In the genomic region with DNA sequence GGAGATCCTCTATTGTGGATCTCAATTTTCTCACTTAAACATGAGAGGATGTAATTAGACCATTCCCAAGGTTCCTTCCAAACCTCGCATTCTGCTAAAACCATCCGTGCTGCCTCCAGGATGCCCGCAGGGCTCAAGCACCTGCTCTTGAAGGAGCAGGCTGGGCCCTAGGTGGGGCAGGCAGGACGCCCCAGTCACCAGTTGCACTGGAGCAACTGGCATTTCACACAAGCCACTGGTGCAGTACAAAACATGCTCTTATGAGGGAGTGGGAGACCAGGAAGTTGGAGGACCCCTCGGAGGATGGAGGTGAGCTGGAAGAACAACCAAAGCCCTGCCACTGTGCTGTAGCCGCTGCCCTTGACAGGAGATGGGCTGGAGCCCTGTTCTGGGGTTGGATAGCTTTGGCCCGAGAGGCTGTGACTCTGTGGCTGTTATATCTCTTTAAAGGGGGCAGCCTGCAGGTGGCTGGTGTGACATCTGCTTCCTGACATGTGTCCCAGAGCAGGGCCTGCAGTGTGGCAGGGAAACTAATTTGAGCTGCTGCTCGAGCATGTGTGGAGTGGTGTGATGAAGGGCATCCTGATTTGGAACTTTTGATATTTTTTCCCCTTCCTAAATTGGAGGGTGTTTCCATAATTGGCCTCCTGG, we compare ENCODE assay signal across 18 cellular contexts.
"Had no signal": no experiment of that assay in that cellular context is flagged by ENCODE, and none has a peak within 500 bp of the region (broad histone marks: within the 10 kb centered on the region; RNA-seq: fewer than 3 reads in every experiment).

No MANE protein-coding gene starts in this region.

- H3K9me3 Mint-ChIP-seq: activated B cell treated with CpG ODN at 0.5 μM for 24 hours; activated T-helper 17 cell treated with anti-CD3 and anti-CD28 coated beads, Interleukin-2, amount 50 U/mL, for 72 hours; endodermal cell; mesothelial cell of epicardium; naive thymus-derived CD8-positive, alpha-beta T cell; type B pancreatic cell had no signal

- DNase-seq: activated B cell treated with CpG ODN at 0.5 μM for 24 hours; activated CD4-positive, alpha-beta T cell treated with anti-CD3 and anti-CD28 coated beads for 4 hours; activated CD4-positive, alpha-beta T cell treated with anti-CD3 and anti-CD28 coated beads, Interleukin-2, amount 50 U/mL, for 48 hours; activated naive CD4-positive, alpha-beta T cell treated with Interleukin-2 at 50 U/mL for 16 hours; cerebellar nuclear complex; endodermal cell; esophagus squamous epithelium; gastrocnemius medialis; hypothalamus; left ventricle myocardium inferior; naive thymus-derived CD8-positive, alpha-beta T cell; stimulated activated CD4-positive, alpha-beta T cell treated with anti-CD3 and anti-CD28 coated beads, Interleukin-2, amount 100 ng/mL, for 48 hours; stimulated activated CD8-positive, alpha-beta memory T cell treated with anti-CD3 and anti-CD28 coated beads, Interleukin-4, amount 100 ng/mL, for 48 hours; stimulated activated naive CD4-positive, alpha-beta T cell treated with Interleukin-2 at 50 U/mL for 16 hours; T-helper 17 cell had no signal

- H3K27ac Mint-ChIP-seq: activated B cell treated with CpG ODN at 0.5 μM for 24 hours, endodermal cell, mesothelial cell of epicardium, T-helper 17 cell, type B pancreatic cell had no signal

- H3K4me1 Mint-ChIP-seq: activated B cell treated with CpG ODN at 0.5 μM for 24 hours; activated T-helper 17 cell treated with anti-CD3 and anti-CD28 coated beads, Interleukin-2, amount 50 U/mL, for 72 hours; mesothelial cell of epicardium had no signal

- H3K27me3 Mint-ChIP-seq: activated B cell treated with CpG ODN at 0.5 μM for 24 hours; activated T-helper 17 cell treated with anti-CD3 and anti-CD28 coated beads, Interleukin-2, amount 50 U/mL, for 72 hours; naive thymus-derived CD8-positive, alpha-beta T cell; T-helper 17 cell had no signal

- H3K4me3 Mint-ChIP-seq: activated B cell treated with CpG ODN at 0.5 μM for 24 hours; activated T-helper 17 cell treated with anti-CD3 and anti-CD28 coated beads, Interleukin-2, amount 50 U/mL, for 72 hours; endodermal cell; mesothelial cell of epicardium; naive thymus-derived CD8-positive, alpha-beta T cell; T-helper 17 cell; type B pancreatic cell had no signal

- ATAC-seq: activated T-helper 17 cell treated with anti-CD3 and anti-CD28 coated beads, Interleukin-2, amount 50 U/mL, for 72 hours; gastrocnemius medialis; naive thymus-derived CD8-positive, alpha-beta T cell; T-helper 17 cell had no signal

- H3K36me3 Mint-ChIP-seq: mesothelial cell of epicardium, type B pancreatic cell had no signal
